ENCODE assay signal across 1 cellular context in genomic region chr7:1531979-1532455, GRCh38.
TF ChIP-seq lines count a peak whose summit lies in the region.

No MANE protein-coding gene starts in this region.

TF ChIP-seq in IMR-90, 13 proteins besides CTCF, POLR2A, EP300 and RAD21:
- TF ChIP-seq USF2 (IDR thresholded peaks at IDR 0.05; ENCODE audit: low read depth, low read length) (no peak), MAZ (IDR thresholded peaks at IDR 0.05; ENCODE audit: borderline replicate concordance, low read depth, low read length) (no peak), RCOR1 (IDR thresholded peaks at IDR 0.05; ENCODE audit: insufficient replicate concordance, low read length) (no peak), BHLHE40 (IDR thresholded peaks at IDR 0.05; ENCODE audit: low read depth, low read length) (no peak)
